1 cellular context compared by ENCODE assay signal in the genomic region with DNA sequence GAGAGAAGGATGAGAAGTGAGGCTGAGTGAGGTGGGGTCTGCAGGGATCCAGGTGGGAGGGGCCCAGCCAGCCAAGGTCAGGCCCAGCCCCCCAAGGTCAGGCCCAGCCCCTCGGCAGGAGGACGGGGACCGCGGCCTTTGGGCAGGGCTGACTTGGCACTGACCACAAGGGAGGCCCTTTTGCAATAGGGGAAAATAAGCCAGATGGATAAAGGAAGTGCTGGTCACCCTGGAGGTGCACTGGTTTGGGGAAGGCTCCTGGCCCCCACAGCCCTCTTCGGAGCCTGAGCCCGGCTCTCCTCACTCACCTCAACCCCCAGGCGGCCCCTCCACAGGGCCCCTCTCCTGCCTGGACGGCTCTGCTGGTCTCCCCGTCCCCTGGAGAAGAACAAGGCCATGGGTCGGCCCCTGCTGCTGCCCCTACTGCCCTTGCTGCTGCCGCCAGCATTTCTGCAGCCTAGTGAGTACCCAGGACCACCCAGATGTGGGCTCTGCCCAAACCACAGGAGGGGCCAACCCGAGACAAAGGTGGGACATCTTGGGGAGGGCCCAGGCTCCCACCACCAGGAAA.
A peak's percentile ranks its signal among the peaks of the same experiment; 100 is the strongest.
TF ChIP-seq lines count a peak whose summit lies in the region.

A gene (plus strand): TSS at position 227 of the 571 bp plus-strand sequence. CDS start 170 bp downstream, at position 397.

TF ChIP-seq in K562, 482 proteins besides CTCF, POLR2A, EP300 and RAD21:
- TF ChIP-seq FOXK2 (conservative IDR thresholded peaks at IDR 0.05 in 1 of 2, IDR thresholded peaks at IDR 0.05 in 1 of 2; ENCODE audit: low read depth in 2 of 2) (no peak), SPI1 (IDR thresholded peaks at IDR 0.05; ENCODE audit: borderline replicate concordance, low read depth, low read length) (peak; percentile 37; the same call in 1 of the 2 replicates), PCBP1 (IDR thresholded peaks at IDR 0.05; ENCODE audit: low read depth, low read length, poor library complexity, severe bottlenecking) (peak; percentile 55), POLR2G (IDR thresholded peaks at IDR 0.05; ENCODE audit: low read depth, low read length) (peak; percentile 72), ZBTB7A (IDR thresholded peaks at IDR 0.05; ENCODE audit: borderline replicate concordance, control insufficient read depth, low read depth, low read length) (0 out of 2 replicates have a peak, but pooled peaks have one; percentile 34), HMGN3 (IDR thresholded peaks at IDR 0.05; ENCODE audit: borderline replicate concordance, extremely low read depth, insufficient read length, low read depth, low read length) (peak; percentile 4)
TF ChIP-seq in K562: peak in this region for 5.
